ENCODE assay signal across 8 cellular contexts in the genomic region with DNA sequence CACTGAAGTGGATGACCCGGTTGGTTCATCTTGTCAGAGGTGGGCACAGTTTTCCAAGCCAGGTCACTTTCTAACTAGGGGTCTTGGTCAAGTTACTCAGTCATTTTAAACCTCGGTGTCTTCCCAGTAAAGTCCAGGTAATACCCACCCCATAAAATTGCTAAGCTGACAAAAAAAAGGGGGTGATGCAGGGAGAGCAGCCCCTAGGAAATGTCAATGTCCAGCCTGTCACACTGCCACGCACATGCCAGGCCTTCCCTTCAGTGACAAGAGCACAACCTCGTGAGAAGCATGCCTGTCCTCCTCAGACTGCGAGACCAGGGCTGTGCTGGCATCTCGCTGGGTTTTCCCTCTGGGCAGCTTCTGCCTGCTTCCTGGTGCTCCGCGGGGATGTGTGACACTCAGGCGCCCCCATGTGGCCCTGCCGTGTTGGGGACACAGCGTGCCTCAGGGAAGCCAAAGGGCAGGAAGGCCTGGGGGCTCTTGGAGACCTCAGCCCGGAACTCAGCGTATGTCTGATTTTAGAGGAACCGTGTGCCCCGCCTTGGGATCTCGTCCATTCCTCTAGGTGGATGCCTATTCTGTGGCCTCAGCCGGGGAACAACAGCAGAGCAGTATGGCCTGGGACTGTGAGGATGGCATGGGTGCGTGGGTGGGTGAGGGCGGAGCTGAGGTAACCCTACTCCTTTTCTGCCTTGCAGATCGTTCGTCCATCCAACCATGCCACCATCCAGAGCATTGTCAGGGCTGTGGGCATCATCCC. TPM values are rescaled to one million over a fixed set of nuclear protein-coding genes. Genes with fewer than 3 reads are reported as not detected.
DNase-seq lines count a peak whose midpoint lies in the region; ATAC-seq and TF ChIP-seq lines count a peak whose summit lies in the region.

No MANE protein-coding gene starts in this region.

- H3K9me3 ChIP-seq in lower lobe of right lung = no peaks in the 10 kb centered on the region

- no peaks in the 10 kb centered on the region for H3K27me3 ChIP-seq in lower lobe of right lung (ENCODE audit: low read depth)

- intact Hi-C loops in lower lobe of right lung (cut with DNase I) = loop anchor here (10.0 kb wide), 1 partner anchor 267 kb away; no protein-coding TSS in a partner anchor

- DNase-seq in GM04503 (ENCODE audit: low read depth) = peak; percentile 10
- DNase-seq in NCI-H460 (ENCODE audit: extremely low read depth, low read depth) = peak; percentile 64
- DNase-seq in activated CD4-positive, alpha-beta T cell treated with anti-CD3 and anti-CD28 coated beads, Interleukin-2, amount 50 U/mL, for 48 hours = peak; percentile 88 to 90
- peak; percentile 35 to 62 for DNase-seq in dermis microvascular lymphatic vessel endothelial cell (ENCODE audit: low read depth in 2 of 2)
- DNase-seq in lower lobe of right lung = peak; percentile 87
- DNase-seq in stimulated activated CD8-positive, alpha-beta memory T cell treated with anti-CD3 and anti-CD28 coated beads, Interleukin-12 subunit alpha, Interleukin-12 subunit beta, amount 100 ng/mL, for 1 hour (ENCODE audit: low read depth) = peak; percentile 67

- H3K4me3 ChIP-seq in lower lobe of right lung = no peak overlapping the region

- peaks cover 7% of the 10 kb centered on the region for H3K4me1 ChIP-seq in lower lobe of right lung

- no peak overlapping the region for H3K27ac ChIP-seq in lower lobe of right lung

- peak; percentile 74 for ATAC-seq in HG02763 (IDR thresholded peaks at IDR 0.05; ENCODE audit: unreplicated experiment)
- peak; percentile 89 to 91 for ATAC-seq in lower lobe of right lung
- ATAC-seq in HG03439 (IDR thresholded peaks at IDR 0.05; ENCODE audit: unreplicated experiment) = no peak

- TF ChIP-seq CTCF in lower lobe of right lung (IDR thresholded peaks at IDR 0.05) = peak; percentile 90

- H3K36me3 ChIP-seq in lower lobe of right lung = peaks cover 4% of the 10 kb centered on the region

RNA-seq across cellular contexts. Expression of gene GDF2, which starts 10.2 kb away (rescaled TPM):
- total RNA-seq in NCI-H460 (2014; rRNA removed; shearing (Covaris generic)) = not detected in 2 replicates
- not detected in 2 replicates for polyA plus RNA-seq in NCI-H460 (2014; cell fraction: nucleus; rRNA removed)
- total RNA-seq in dermis microvascular lymphatic vessel endothelial cell (not detected in 2 replicates), lower lobe of right lung (not detected)

RNA-seq across cellular contexts. Expression of gene GDF10, which starts 12.1 kb away (rescaled TPM):
- not detected in 2 replicates for total RNA-seq in NCI-H460 (2014; rRNA removed; shearing (Covaris generic))
- polyA plus RNA-seq in NCI-H460 (2014; cell fraction: nucleus; rRNA removed) = not detected in 2 replicates
- total RNA-seq in dermis microvascular lymphatic vessel endothelial cell (not detected in 2 replicates), lower lobe of right lung (14.5 TPM)

RNA-seq across cellular contexts. Expression of gene RBP3, which starts 36.1 kb away (rescaled TPM):
- total RNA-seq in NCI-H460 (2014; rRNA removed; shearing (Covaris generic)) = not detected in 2 replicates
- not detected in 2 replicates for polyA plus RNA-seq in NCI-H460 (2014; cell fraction: nucleus; rRNA removed)
- total RNA-seq in dermis microvascular lymphatic vessel endothelial cell (not detected in 2 replicates), lower lobe of right lung (not detected)

Comparison
In these comparisons a context has a peak if more than half of its experiments do, and no peak if none do; other contexts are left out.
1. DNase-seq: peak in every context shown above with its lines; median percentile 89 in activated CD4-positive, alpha-beta T cell treated with anti-CD3 and anti-CD28 coated beads, Interleukin-2, amount 50 U/mL, for 48 hours; 87 in lower lobe of right lung; 67 in stimulated activated CD8-positive, alpha-beta memory T cell treated with anti-CD3 and anti-CD28 coated beads, Interleukin-12 subunit alpha, Interleukin-12 subunit beta, amount 100 ng/mL, for 1 hour; 64 in NCI-H460; 48 in dermis microvascular lymphatic vessel endothelial cell; 10 in GM04503.
2. RNA of gene GDF10, which starts 12.1 kb away (total RNA-seq): 14.5 TPM in lower lobe of right lung (single experiment); not detected in NCI-H460 and not detected in dermis microvascular lymphatic vessel endothelial cell; every median in the first group is over 10 times any median in the second.